1 cellular context compared by ENCODE assay signal in the genomic region with DNA sequence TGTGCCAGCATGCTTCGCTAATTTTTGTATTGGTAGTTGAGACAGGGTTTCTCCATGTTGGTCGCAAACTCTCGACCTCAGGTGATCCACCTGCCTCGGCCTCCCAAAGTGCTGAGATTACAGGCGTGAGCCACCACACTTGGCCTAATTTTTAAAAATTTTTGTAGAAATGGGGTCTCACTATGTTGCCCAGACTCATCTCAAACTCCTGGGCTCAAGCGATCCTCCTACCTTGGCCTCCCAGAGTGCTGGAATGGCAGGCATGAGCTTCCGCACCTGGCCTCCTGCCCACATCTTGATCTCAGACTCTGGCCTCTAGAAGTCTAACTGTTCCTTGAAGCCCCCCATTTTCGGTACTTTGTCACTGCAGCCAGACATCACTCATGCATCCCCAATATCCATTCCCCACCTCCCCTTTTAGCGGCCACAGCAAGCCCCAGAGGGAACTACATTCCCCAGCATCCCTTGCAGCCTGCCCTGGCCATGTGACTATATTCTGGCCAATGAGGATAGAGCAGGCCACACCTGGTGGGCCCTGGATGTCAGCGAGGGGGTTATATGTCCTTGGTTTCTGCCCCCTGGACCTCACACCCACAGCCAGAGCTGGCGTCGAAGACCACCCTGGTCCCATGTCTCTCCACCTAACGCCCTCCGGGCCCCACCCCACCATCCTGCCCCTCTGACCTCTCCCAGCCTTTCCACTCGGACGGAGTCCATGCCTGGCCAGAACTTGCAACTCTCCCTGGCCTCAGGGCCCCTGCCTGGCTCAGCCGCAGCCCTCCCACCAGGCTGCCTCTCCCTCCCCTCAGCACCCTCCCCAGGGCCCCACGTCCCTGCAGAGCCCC.
TF ChIP-seq lines count a peak whose summit lies in the region.

No MANE protein-coding gene starts in this region.

TF ChIP-seq in K562, 482 proteins besides CTCF, POLR2A, EP300 and RAD21 (continued from another document):
- TF ChIP-seq ASH1L (IDR thresholded peaks at IDR 0.05; ENCODE audit: borderline replicate concordance, low read depth, partially characterized antibody) (no peak), CREB1 (IDR thresholded peaks at IDR 0.05) (no peak), CREB1 (CRISPR knock-in tag; IDR thresholded peaks at IDR 0.05) (no peak), HLTF (IDR thresholded peaks at IDR 0.05) (no peak), FOS (IDR thresholded peaks at IDR 0.05; ENCODE audit: extremely low read depth, insufficient read length) (peak; percentile 62), SMAD2 (IDR thresholded peaks at IDR 0.05; ENCODE audit: low read depth, low read length) (no peak), SIN3B (IDR thresholded peaks at IDR 0.05; ENCODE audit: low read depth) (no peak), ZSCAN32 (CRISPR knock-in tag; IDR thresholded peaks at IDR 0.05) (no peak), DPF2 (IDR thresholded peaks at IDR 0.05) (no peak), NFYB (IDR thresholded peaks at IDR 0.05; ENCODE audit: extremely low read depth, insufficient read length) (peak; percentile 81), TRIM28 (IDR thresholded peaks at IDR 0.05) (0 out of 2 replicates have a peak, but pooled peaks have one; percentile 19), RHOXF2B (CRISPR knock-in tag; conservative IDR thresholded peaks at IDR 0.05) (no peak), RFX7 (CRISPR knock-in tag; IDR thresholded peaks at IDR 0.05) (no peak), EWSR1 (IDR thresholded peaks at IDR 0.05; ENCODE audit: borderline replicate concordance, low read depth, partially characterized antibody) (no peak), LCOR (CRISPR knock-in tag; IDR thresholded peaks at IDR 0.05) (no peak), HIVEP1 (CRISPR knock-in tag; IDR thresholded peaks at IDR 0.05) (no peak), ZNF57 (CRISPR knock-in tag; IDR thresholded peaks at IDR 0.05) (no peak), ZNF121 (CRISPR knock-in tag; conservative IDR thresholded peaks at IDR 0.05) (peak; percentile 72), SMC3 (conservative IDR thresholded peaks at IDR 0.05; ENCODE audit: insufficient read depth, low read depth, low read length) (no peak), LARP7 (IDR thresholded peaks at IDR 0.05) (no peak), SOX6 (IDR thresholded peaks at IDR 0.05) (no peak), GTF2E2 (tag; IDR thresholded peaks at IDR 0.05) (no peak), NFE2 (IDR thresholded peaks at IDR 0.05; ENCODE audit: low read depth) (no peak), BRF1 (IDR thresholded peaks at IDR 0.05; ENCODE audit: borderline replicate concordance, extremely low read depth, insufficient read length) (no peak)
- TF ChIP-seq, protein P1, sequence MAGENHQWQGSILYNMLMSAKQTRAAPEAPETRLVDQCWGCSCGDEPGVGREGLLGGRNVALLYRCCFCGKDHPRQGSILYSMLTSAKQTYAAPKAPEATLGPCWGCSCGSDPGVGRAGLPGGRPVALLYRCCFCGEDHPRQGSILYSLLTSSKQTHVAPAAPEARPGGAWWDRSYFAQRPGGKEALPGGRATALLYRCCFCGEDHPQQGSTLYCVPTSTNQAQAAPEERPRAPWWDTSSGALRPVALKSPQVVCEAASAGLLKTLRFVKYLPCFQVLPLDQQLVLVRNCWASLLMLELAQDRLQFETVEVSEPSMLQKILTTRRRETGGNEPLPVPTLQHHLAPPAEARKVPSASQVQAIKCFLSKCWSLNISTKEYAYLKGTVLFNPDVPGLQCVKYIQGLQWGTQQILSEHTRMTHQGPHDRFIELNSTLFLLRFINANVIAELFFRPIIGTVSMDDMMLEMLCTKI (IDR thresholded peaks at IDR 0.05; ENCODE audit: partially characterized antibody): no peak
- TF ChIP-seq, protein P2, sequence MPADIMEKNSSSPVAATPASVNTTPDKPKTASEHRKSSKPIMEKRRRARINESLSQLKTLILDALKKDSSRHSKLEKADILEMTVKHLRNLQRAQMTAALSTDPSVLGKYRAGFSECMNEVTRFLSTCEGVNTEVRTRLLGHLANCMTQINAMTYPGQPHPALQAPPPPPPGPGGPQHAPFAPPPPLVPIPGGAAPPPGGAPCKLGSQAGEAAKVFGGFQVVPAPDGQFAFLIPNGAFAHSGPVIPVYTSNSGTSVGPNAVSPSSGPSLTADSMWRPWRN (IDR thresholded peaks at IDR 0.05; ENCODE audit: low read depth): no peak
- TF ChIP-seq, protein P3, sequence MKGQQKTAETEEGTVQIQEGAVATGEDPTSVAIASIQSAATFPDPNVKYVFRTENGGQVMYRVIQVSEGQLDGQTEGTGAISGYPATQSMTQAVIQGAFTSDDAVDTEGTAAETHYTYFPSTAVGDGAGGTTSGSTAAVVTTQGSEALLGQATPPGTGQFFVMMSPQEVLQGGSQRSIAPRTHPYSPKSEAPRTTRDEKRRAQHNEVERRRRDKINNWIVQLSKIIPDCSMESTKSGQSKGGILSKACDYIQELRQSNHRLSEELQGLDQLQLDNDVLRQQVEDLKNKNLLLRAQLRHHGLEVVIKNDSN (CRISPR knock-in tag; IDR thresholded peaks at IDR 0.05): peak; percentile 99
- TF ChIP-seq, protein P4, sequence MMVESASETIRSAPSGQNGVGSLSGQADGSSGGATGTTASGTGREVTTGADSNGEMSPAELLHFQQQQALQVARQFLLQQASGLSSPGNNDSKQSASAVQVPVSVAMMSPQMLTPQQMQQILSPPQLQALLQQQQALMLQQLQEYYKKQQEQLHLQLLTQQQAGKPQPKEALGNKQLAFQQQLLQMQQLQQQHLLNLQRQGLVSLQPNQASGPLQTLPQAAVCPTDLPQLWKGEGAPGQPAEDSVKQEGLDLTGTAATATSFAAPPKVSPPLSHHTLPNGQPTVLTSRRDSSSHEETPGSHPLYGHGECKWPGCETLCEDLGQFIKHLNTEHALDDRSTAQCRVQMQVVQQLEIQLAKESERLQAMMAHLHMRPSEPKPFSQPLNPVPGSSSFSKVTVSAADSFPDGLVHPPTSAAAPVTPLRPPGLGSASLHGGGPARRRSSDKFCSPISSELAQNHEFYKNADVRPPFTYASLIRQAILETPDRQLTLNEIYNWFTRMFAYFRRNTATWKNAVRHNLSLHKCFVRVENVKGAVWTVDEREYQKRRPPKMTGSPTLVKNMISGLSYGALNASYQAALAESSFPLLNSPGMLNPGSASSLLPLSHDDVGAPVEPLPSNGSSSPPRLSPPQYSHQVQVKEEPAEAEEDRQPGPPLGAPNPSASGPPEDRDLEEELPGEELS (CRISPR knock-in tag; IDR thresholded peaks at IDR 0.05; ENCODE audit: borderline replicate concordance): no peak
- TF ChIP-seq, protein P5, sequence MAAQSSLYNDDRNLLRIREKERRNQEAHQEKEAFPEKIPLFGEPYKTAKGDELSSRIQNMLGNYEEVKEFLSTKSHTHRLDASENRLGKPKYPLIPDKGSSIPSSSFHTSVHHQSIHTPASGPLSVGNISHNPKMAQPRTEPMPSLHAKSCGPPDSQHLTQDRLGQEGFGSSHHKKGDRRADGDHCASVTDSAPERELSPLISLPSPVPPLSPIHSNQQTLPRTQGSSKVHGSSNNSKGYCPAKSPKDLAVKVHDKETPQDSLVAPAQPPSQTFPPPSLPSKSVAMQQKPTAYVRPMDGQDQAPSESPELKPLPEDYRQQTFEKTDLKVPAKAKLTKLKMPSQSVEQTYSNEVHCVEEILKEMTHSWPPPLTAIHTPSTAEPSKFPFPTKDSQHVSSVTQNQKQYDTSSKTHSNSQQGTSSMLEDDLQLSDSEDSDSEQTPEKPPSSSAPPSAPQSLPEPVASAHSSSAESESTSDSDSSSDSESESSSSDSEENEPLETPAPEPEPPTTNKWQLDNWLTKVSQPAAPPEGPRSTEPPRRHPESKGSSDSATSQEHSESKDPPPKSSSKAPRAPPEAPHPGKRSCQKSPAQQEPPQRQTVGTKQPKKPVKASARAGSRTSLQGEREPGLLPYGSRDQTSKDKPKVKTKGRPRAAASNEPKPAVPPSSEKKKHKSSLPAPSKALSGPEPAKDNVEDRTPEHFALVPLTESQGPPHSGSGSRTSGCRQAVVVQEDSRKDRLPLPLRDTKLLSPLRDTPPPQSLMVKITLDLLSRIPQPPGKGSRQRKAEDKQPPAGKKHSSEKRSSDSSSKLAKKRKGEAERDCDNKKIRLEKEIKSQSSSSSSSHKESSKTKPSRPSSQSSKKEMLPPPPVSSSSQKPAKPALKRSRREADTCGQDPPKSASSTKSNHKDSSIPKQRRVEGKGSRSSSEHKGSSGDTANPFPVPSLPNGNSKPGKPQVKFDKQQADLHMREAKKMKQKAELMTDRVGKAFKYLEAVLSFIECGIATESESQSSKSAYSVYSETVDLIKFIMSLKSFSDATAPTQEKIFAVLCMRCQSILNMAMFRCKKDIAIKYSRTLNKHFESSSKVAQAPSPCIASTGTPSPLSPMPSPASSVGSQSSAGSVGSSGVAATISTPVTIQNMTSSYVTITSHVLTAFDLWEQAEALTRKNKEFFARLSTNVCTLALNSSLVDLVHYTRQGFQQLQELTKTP (IDR thresholded peaks at IDR 0.05; ENCODE audit: low read depth in 1 of 2, partially characterized antibody in 2 of 2): peak in 1 of 2 experiments; percentile 59
- TF ChIP-seq, protein P6, sequence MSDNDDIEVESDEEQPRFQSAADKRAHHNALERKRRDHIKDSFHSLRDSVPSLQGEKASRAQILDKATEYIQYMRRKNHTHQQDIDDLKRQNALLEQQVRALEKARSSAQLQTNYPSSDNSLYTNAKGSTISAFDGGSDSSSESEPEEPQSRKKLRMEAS (CRISPR knock-in tag; IDR thresholded peaks at IDR 0.05): peak; percentile 60
- TF ChIP-seq, protein P7, sequence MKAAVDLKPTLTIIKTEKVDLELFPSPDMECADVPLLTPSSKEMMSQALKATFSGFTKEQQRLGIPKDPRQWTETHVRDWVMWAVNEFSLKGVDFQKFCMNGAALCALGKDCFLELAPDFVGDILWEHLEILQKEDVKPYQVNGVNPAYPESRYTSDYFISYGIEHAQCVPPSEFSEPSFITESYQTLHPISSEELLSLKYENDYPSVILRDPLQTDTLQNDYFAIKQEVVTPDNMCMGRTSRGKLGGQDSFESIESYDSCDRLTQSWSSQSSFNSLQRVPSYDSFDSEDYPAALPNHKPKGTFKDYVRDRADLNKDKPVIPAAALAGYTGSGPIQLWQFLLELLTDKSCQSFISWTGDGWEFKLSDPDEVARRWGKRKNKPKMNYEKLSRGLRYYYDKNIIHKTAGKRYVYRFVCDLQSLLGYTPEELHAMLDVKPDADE (conservative IDR thresholded peaks at IDR 0.05; ENCODE audit: control insufficient read depth, low read depth, low read length): peak; percentile 81; the same call in 1 of the 2 replicates
